ENCODE assay signal across 8 cellular contexts in the genomic region with DNA sequence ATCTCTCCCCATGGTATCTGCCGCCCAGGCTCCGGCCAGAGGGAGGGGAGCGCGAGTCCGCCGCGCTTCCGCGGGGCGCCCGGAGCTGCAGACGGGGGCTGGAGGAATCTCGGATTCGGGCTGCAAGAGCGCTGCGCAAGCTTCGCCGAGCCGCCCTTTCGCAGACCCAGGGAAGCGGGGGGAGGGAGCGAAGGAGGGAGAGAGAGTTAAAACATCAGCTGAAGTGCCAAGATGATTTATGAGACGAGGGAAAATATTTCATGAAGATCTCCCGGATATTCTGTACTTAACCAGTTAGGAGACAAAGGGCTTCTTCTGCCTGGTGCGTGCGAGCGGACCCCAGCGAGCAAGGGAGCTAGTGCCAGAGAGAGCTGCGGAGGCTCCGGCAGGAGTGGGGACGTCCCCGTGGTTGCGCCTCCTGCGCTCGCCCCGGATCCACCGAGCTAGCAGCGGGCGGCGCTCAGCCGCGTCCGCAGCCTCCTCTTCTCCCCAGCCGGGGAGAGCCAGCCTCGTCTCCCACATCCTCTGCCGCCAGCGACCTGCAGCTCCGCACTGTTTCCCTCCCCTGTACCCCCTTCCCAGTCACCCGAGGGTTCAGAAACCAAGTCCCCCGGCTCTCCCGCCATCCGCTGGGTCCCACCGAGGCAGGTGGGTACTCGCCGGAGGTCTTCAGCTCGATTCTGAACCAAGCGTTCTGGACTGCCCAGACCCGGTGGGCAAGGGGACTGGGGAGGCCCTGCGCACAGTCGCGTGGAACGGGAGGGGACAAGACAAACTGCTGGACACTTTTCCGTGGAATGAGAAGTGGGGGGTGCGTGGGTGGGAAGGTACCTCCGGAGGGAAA.
DNase-seq lines count a peak whose midpoint lies in the region; ATAC-seq and FAIRE-seq lines count a peak whose summit lies in the region.

No MANE protein-coding gene starts in this region.

- FAIRE-seq in urothelium cell line (lab: Jason Lieb, UNC), result no peak

- no peak overlapping the region for H3K4me3 Mint-ChIP-seq in T-helper 2 cell treated with Interferon-gamma antibody and Interleukin-4, amounts not matched to agents 5 μg/mL and 100 μg/mL, for 36 hours

- peaks cover 5% of the 10 kb centered on the region for H3K36me3 Mint-ChIP-seq in T-helper 2 cell treated with Interferon-gamma antibody and Interleukin-4, amounts not matched to agents 5 μg/mL and 100 μg/mL, for 36 hours (ENCODE audit: low read depth)

- H3K9me3 Mint-ChIP-seq in T-helper 2 cell treated with Interferon-gamma antibody and Interleukin-4, amounts not matched to agents 5 μg/mL and 100 μg/mL, for 36 hours, result no peaks in the 10 kb centered on the region

- peak overlapping the region; percentile 36 for H3K27ac Mint-ChIP-seq in T-helper 2 cell treated with Interferon-gamma antibody and Interleukin-4, amounts not matched to agents 5 μg/mL and 100 μg/mL, for 36 hours

- peaks cover 11% of the 10 kb centered on the region for H3K4me1 Mint-ChIP-seq in T-helper 2 cell treated with Interferon-gamma antibody and Interleukin-4, amounts not matched to agents 5 μg/mL and 100 μg/mL, for 36 hours (ENCODE audit: low read depth)

- ATAC-seq in GM18502 (IDR thresholded peaks at IDR 0.05; ENCODE audit: poor library complexity, unreplicated experiment), result no peak

- peak; percentile 58 for DNase-seq in stimulated activated CD4-positive, alpha-beta T cell treated with anti-CD3 and anti-CD28 coated beads, Interleukin-15, amount 100 ng/mL, for 24 hours
- no peak for DNase-seq in stimulated activated CD4-positive, alpha-beta T cell treated with anti-CD3 and anti-CD28 coated beads, Interleukin-4, amount 100 ng/mL, for 24 hours
- no peak for DNase-seq in T-helper 2 cell treated with Interferon-gamma antibody and Interleukin-4, amounts not matched to agents 5 μg/mL and 100 μg/mL, for 36 hours (ENCODE audit: low spot score)
- DNase-seq in kidney tubule cell (ENCODE audit: low spot score) (peak; percentile 68), urothelium cell line (ENCODE audit: low spot score) (peak; percentile 58), dedifferentiated amniotic fluid mesenchymal stem cell (ENCODE audit: extremely low spot score) (no peak), NCI-H524 (lab: John Stamatoyannopoulos, UW) (no peak)

- H3K27me3 Mint-ChIP-seq in T-helper 2 cell treated with Interferon-gamma antibody and Interleukin-4, amounts not matched to agents 5 μg/mL and 100 μg/mL, for 36 hours (ENCODE audit: low read depth), result peaks cover 86% of the 10 kb centered on the region

Comparison
In these comparisons a context has a peak if more than half of its experiments do, and no peak if none do; other contexts are left out.
1. DNase-seq: peak in stimulated activated CD4-positive, alpha-beta T cell treated with anti-CD3 and anti-CD28 coated beads, Interleukin-15, amount 100 ng/mL, for 24 hours (single experiment), kidney tubule cell (single experiment) and urothelium cell line (single experiment); none in stimulated activated CD4-positive, alpha-beta T cell treated with anti-CD3 and anti-CD28 coated beads, Interleukin-4, amount 100 ng/mL, for 24 hours (single experiment), T-helper 2 cell treated with Interferon-gamma antibody and Interleukin-4, amounts not matched to agents 5 μg/mL and 100 μg/mL, for 36 hours (single experiment), dedifferentiated amniotic fluid mesenchymal stem cell (single experiment) and NCI-H524 (0 of 2).